Comparison of ENCODE assay signal across 9 cellular contexts in genomic region chr17:33647976-33648375, GRCh38.
A peak's percentile ranks its signal among the peaks of the same experiment; 100 is the strongest.
DNase-seq lines count a peak whose midpoint lies in the region; ATAC-seq and TF ChIP-seq lines count a peak whose summit lies in the region.
"Had no signal": no experiment of that assay in that cellular context is flagged by ENCODE, and none has a peak within 500 bp of the region (broad histone marks: within the 10 kb centered on the region; RNA-seq: fewer than 3 reads in every experiment).

No MANE protein-coding gene starts in this region.

- H2AK5ac ChIP-seq in mesenchymal stem cell (ENCODE audit: low read length, severe bottlenecking): no peak overlapping the region

- H3K27ac ChIP-seq in mesenchymal stem cell (ENCODE audit: low read length, poor library complexity, severe bottlenecking): no peak overlapping the region

- peak; percentile 21; the same call in 1 of the 2 replicates for TF ChIP-seq RAD21 in Ishikawa (IDR thresholded peaks at IDR 0.05; ENCODE audit: low read depth)

- no peak overlapping the region for H3K4me2 ChIP-seq in mesenchymal stem cell (ENCODE audit: low read length, poor library complexity, severe bottlenecking)

- 50% methylated on average over 1 of the region's 2 CpGs for WGBS in mesenchymal stem cell

- H2BK12ac ChIP-seq in mesenchymal stem cell (ENCODE audit: low read length in 2 of 2): no peak overlapping the region

- no peak for TF ChIP-seq EP300 in Ishikawa (IDR thresholded peaks at IDR 0.05; ENCODE audit: borderline replicate concordance)

- H3K9ac ChIP-seq in mesenchymal stem cell (ENCODE audit: low read length): no peak overlapping the region

- H3K14ac ChIP-seq in mesenchymal stem cell (ENCODE audit: low read length in 2 of 2): no peak overlapping the region

- H3K4me1 ChIP-seq in mesenchymal stem cell (ENCODE audit: control insufficient read depth, insufficient read depth, low read depth, low read length): no peaks in the 10 kb centered on the region

- H3K18ac ChIP-seq in mesenchymal stem cell (ENCODE audit: low read depth in 1 of 2, low read length in 2 of 2): no peak overlapping the region

- H4K8ac ChIP-seq in mesenchymal stem cell (ENCODE audit: low read length): no peak overlapping the region

- no peak overlapping the region for H3K4ac ChIP-seq in mesenchymal stem cell (ENCODE audit: low read depth in 1 of 2, low read length in 2 of 2)

- H3K9me3 ChIP-seq in mesenchymal stem cell (ENCODE audit: control insufficient read depth, low read length): no peaks in the 10 kb centered on the region

- no peak overlapping the region for H2AFZ ChIP-seq in mesenchymal stem cell (ENCODE audit: low read depth, low read length)

- no peak overlapping the region for H4K91ac ChIP-seq in mesenchymal stem cell (ENCODE audit: low read length)

- no peak for ATAC-seq in HG03439 (IDR thresholded peaks at IDR 0.05; ENCODE audit: unreplicated experiment)
- no peak for ATAC-seq in HG03457 (IDR thresholded peaks at IDR 0.05; ENCODE audit: unreplicated experiment)

- H3K27me3 ChIP-seq in mesenchymal stem cell (ENCODE audit: control insufficient read depth in 1 of 2, insufficient read depth in 1 of 2, low read length in 2 of 2): peaks cover 0 to 37% of the 10 kb centered on the region in 2 experiments

- no peak overlapping the region for H2BK15ac ChIP-seq in mesenchymal stem cell (ENCODE audit: low read depth, poor library complexity, severe bottlenecking)

- no peak overlapping the region for H3K23ac ChIP-seq in mesenchymal stem cell (ENCODE audit: low read length in 2 of 2)

- no peaks in the 10 kb centered on the region for H3K36me3 ChIP-seq in mesenchymal stem cell (ENCODE audit: control insufficient read depth in 1 of 2, insufficient read depth in 2 of 2, low read depth in 1 of 2, low read length in 2 of 2)

- no peaks in the 10 kb centered on the region for H3K79me1 ChIP-seq in mesenchymal stem cell (replicated peaks; ENCODE audit: low read length, poor library complexity, severe bottlenecking)

- no peak overlapping the region for H3K4me3 ChIP-seq in mesenchymal stem cell (ENCODE audit: insufficient read depth in 1 of 2, low read depth in 1 of 2, low read length in 2 of 2)

- H2BK5ac ChIP-seq in mesenchymal stem cell (ENCODE audit: low read depth, low read length, poor library complexity, severe bottlenecking): no peak overlapping the region

- DNase-seq in D341Med (ENCODE audit: low spot score): peak; percentile 53
- peak; percentile 31 for DNase-seq in cerebellar cortex (ENCODE audit: low spot score)
- peak; percentile 37 for DNase-seq in mesenchymal stem cell
- no peak for DNase-seq in HuH-7.5 (ENCODE audit: low spot score)
- no peak for DNase-seq in CD1c-positive myeloid dendritic cell (ENCODE audit: extremely low spot score)
- DNase-seq: NCI-H1092 treated with DMSO at 0.1 percent for 48 hours had no signal

- no peak overlapping the region for H2BK120ac ChIP-seq in mesenchymal stem cell (ENCODE audit: low read depth, low read length)

TF ChIP-seq in Ishikawa, 13 proteins besides CTCF, POLR2A, EP300 and RAD21:
- TF ChIP-seq, protein P1, sequence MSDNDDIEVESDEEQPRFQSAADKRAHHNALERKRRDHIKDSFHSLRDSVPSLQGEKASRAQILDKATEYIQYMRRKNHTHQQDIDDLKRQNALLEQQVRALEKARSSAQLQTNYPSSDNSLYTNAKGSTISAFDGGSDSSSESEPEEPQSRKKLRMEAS (IDR thresholded peaks at IDR 0.05): no peak
- TF ChIP-seq ZBTB7A (IDR thresholded peaks at IDR 0.05; ENCODE audit: low read depth): no peak
- no peak for TF ChIP-seq TCF12 (IDR thresholded peaks at IDR 0.05; ENCODE audit: low read depth)
- no peak for TF ChIP-seq YY1 (IDR thresholded peaks at IDR 0.05; ENCODE audit: low read depth)
- no peak for TF ChIP-seq TEAD4 (IDR thresholded peaks at IDR 0.05)
- TF ChIP-seq FOXM1 (IDR thresholded peaks at IDR 0.05; ENCODE audit: borderline replicate concordance, low read depth): no peak
- TF ChIP-seq CEBPB (IDR thresholded peaks at IDR 0.05): no peak
- no peak for TF ChIP-seq NFIC (IDR thresholded peaks at IDR 0.05)
- no peak for TF ChIP-seq EGR1 (IDR thresholded peaks at IDR 0.05)

Comparison
In these comparisons a context has a peak if more than half of its experiments do, and no peak if none do; other contexts are left out.
1. DNase-seq: peak in D341Med (single experiment), cerebellar cortex (single experiment) and mesenchymal stem cell (single experiment); none in HuH-7.5 (single experiment) and CD1c-positive myeloid dendritic cell (single experiment).